ENCODE assay signal across 1 cellular context in genomic region chr3:49198611-49199230, GRCh38.
TF ChIP-seq lines count a peak whose summit lies in the region.

No MANE protein-coding gene starts in this region.

TF ChIP-seq in IMR-90, 13 proteins besides CTCF, POLR2A, EP300 and RAD21 (continued from another document):
- TF ChIP-seq MAZ (IDR thresholded peaks at IDR 0.05; ENCODE audit: borderline replicate concordance, low read depth, low read length), result no peak
- no peak for TF ChIP-seq FOS (IDR thresholded peaks at IDR 0.05; ENCODE audit: low read depth, low read length)
- no peak for TF ChIP-seq CEBPB (IDR thresholded peaks at IDR 0.05; ENCODE audit: low read depth, low read length)
- no peak for TF ChIP-seq MXI1 (IDR thresholded peaks at IDR 0.05; ENCODE audit: borderline replicate concordance, low read depth, low read length)
- no peak for TF ChIP-seq NFE2L2 (IDR thresholded peaks at IDR 0.05; ENCODE audit: low read depth, low read length)
- TF ChIP-seq RCOR1 (IDR thresholded peaks at IDR 0.05; ENCODE audit: insufficient replicate concordance, low read length), result no peak
- no peak for TF ChIP-seq CHD1 (IDR thresholded peaks at IDR 0.05; ENCODE audit: low read depth, low read length)
- no peak for TF ChIP-seq ELK1 (IDR thresholded peaks at IDR 0.05; ENCODE audit: borderline replicate concordance, low read depth, low read length)
- TF ChIP-seq SMC3 (IDR thresholded peaks at IDR 0.05; ENCODE audit: low read depth, low read length), result no peak
TF ChIP-seq in IMR-90: peak in this region for 0.
